In the genomic region with DNA sequence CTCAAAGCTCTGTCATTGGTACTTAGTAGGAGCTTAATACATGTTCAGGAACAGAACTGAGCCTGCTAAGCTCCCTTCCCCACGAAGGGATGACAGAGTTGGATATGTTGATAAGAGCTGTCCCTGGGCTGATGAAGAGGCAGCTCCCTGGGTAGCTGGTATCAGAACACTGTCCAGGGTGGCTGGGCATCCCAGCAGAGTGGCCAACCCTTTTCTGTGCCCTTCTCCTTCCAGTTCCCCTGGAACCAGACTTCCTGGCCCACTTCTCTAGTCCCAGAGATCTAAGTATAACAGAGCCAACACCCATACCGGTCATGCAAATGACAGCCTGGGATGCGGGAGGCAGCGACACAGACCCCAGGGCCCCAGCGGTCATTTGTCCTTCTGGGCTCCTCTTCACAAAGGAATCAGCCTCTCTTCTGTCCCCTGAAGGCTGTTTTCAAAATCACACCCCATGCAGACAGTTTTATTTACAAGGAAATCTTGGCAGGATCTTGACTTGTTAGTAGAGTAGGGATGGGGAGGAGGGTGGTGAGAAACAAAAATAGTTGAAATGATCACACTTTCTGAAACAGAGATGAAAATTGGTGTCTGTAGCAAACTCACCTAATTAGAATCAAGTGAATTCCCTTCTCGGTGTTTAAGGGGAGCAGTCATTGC, we compare ENCODE assay signal across 11 cellular contexts. TPM values are rescaled to one million over a fixed set of nuclear protein-coding genes. Genes with fewer than 3 reads are reported as not detected.
A peak's percentile ranks its signal among the peaks of the same experiment; 100 is the strongest.
DNase-seq lines count a peak whose midpoint lies in the region; ATAC-seq, FAIRE-seq and TF ChIP-seq lines count a peak whose summit lies in the region.
"Had no signal": no experiment of that assay in that cellular context is flagged by ENCODE, and none has a peak within 500 bp of the region (broad histone marks: within the 10 kb centered on the region; RNA-seq: fewer than 3 reads in every experiment).

No MANE protein-coding gene starts in this region.

- H3K36me3 Mint-ChIP-seq in MCF 10A (ENCODE audit: insufficient read depth, unreplicated experiment) (no peaks in the 10 kb centered on the region), WTC11 (no peaks in the 10 kb centered on the region)

- FAIRE-seq in kidney (lab: Jason Lieb, UNC) (no peak), D721Med (lab: Jason Lieb, UNC) (no peak)

- ATAC-seq in WTC11 (peak; percentile 8; the same call in 1 of the 2 replicates), GM19328 (IDR thresholded peaks at IDR 0.05; ENCODE audit: unreplicated experiment) (no peak)
- ATAC-seq: stimulated activated naive CD8-positive, alpha-beta T cell treated with anti-CD3 and anti-CD28 coated beads, Interleukin-15, Interleukin-2, amounts not matched to agents 100 U/mL and 50 U/mL, for 24 hours had no signal

- H3K4me3 Mint-ChIP-seq in MCF 10A (ENCODE audit: unreplicated experiment) (peak overlapping the region; percentile 51), WTC11 (peak overlapping the region; percentile 78)

- intact Hi-C loops in MCF 10A (cut with micrococcal nuclease) (no loop called here), mammary epithelial cell (cut with micrococcal nuclease) (no loop called here), kidney (cut with DNase I) (no loop called here)

- H3K9me3 Mint-ChIP-seq in MCF 10A (ENCODE audit: unreplicated experiment) (no peaks in the 10 kb centered on the region), WTC11 (no peaks in the 10 kb centered on the region)

- H3K27me3 ChIP-seq in mammary epithelial cell (ENCODE audit: insufficient read depth, low read length): peaks cover 56% of the 10 kb centered on the region

- no peaks in the 10 kb centered on the region for H3K79me2 ChIP-seq in mammary epithelial cell (ENCODE audit: insufficient read depth, low read length)

- H3K9ac ChIP-seq in mammary epithelial cell (ENCODE audit: insufficient read depth, low read length) (no peak overlapping the region), kidney (ENCODE audit: low read length in 2 of 2) (no peak overlapping the region)

- H3K9me3 ChIP-seq in mammary epithelial cell (replicated peaks; ENCODE audit: insufficient read depth, low read length): no peaks in the 10 kb centered on the region
- H3K9me3 ChIP-seq in kidney (ENCODE audit: control insufficient read depth in 1 of 2, low read length in 2 of 2): no peaks in the 10 kb centered on the region

- H3K27me3 Mint-ChIP-seq in MCF 10A (ENCODE audit: insufficient read depth, unreplicated experiment): peaks cover 76% of the 10 kb centered on the region
- H3K27me3 Mint-ChIP-seq in WTC11 (ENCODE audit: low read depth): peaks cover 51% of the 10 kb centered on the region

- CTCF ChIA-PET in MCF 10A (lab: Yijun Ruan, JAX): interaction anchor here (0.9 kb wide), 1 partner anchor 38 kb away, joined by 8 read pairs; no protein-coding TSS in a partner anchor
- CTCF ChIA-PET in mammary epithelial cell (lab: Charles Lee; ENCODE audit: low non-redundant PET): no interaction called here
- CTCF ChIA-PET in WTC11 (lab: Charles Lee): interaction anchor here (1.0 to 3.1 kb wide), 7 partner anchors 11 to 180 kb away, joined by 3 to 20 read pairs (median 8); a partner anchor contains a TSS

- H2AFZ ChIP-seq in mammary epithelial cell (ENCODE audit: low read depth, low read length): no peak overlapping the region

- no peaks in the 10 kb centered on the region for H3K36me3 ChIP-seq in mammary epithelial cell (ENCODE audit: insufficient read depth, low read length)
- H3K36me3 ChIP-seq in kidney (ENCODE audit: control insufficient read depth in 1 of 2, insufficient read depth in 2 of 2, low read length in 2 of 2): no peaks in the 10 kb centered on the region

- in situ Hi-C loops in mammary epithelial cell (cut with MboI; ENCODE audit: low sequenced_read_pairs in 2 of 2): no loop called here

- peaks cover 5% of the 10 kb centered on the region for H4K20me1 ChIP-seq in mammary epithelial cell (ENCODE audit: insufficient read depth, low read length)

- BruUV-seq in MCF 10A (replicated peaks; lab: Mats Ljungman, UMichigan) (no TSS peak), mammary epithelial cell (replicated peaks; lab: Mats Ljungman, UMichigan) (no TSS peak)

- DNase-seq in MCF 10A (ENCODE audit: unreplicated experiment): no peak
- no peak for DNase-seq in mammary epithelial cell
- DNase-seq in WTC11 (ENCODE audit: low spot score): no peak
- DNase-seq in kidney: peak; percentile 29
- no peak for DNase-seq in NCI-H1092 (lab: John Stamatoyannopoulos, UW)
- DNase-seq in D721Med (ENCODE audit: insufficient read length, low spot score): no peak
- no peak for DNase-seq in NK-92 treated with Interleukin-12 subunit alpha and Interleukin-12 subunit beta, amount 100 ng/mL, for 24 hours (lab: John Stamatoyannopoulos, UW)
- DNase-seq: DMS79 treated with DMSO at 0.1 percent for 48 hours; effector CD8-positive, alpha-beta T cell; stimulated activated naive CD8-positive, alpha-beta T cell treated with anti-CD3 and anti-CD28 coated beads, Interleukin-15, Interleukin-2, amounts not matched to agents 100 U/mL and 50 U/mL, for 24 hours had no signal

- H3K27ac Mint-ChIP-seq in MCF 10A (ENCODE audit: low read depth, unreplicated experiment) (no peak overlapping the region), WTC11 (no peak overlapping the region)

- dilution Hi-C loops in mammary epithelial cell (cut with HindIII; ENCODE audit: low sequenced_read_pairs): no loop called here

- no peak overlapping the region for H3K4me3 ChIP-seq in mammary epithelial cell (replicated peaks in 1 of 3; ENCODE audit: insufficient read depth in 1 of 3, low read depth in 2 of 3, low read length in 3 of 3)
- H3K4me3 ChIP-seq in kidney (ENCODE audit: low read length in 2 of 2): no peak overlapping the region

- POLR2A ChIA-PET in MCF 10A (lab: Yijun Ruan, JAX): interaction anchor here (0.5 kb wide), 1 partner anchor 129 kb away, joined by 4 read pairs; no protein-coding TSS in a partner anchor
- POLR2A ChIA-PET in WTC11 (lab: Charles Lee): no interaction called here

- H3K27ac ChIP-seq in mammary epithelial cell (ENCODE audit: insufficient read depth, low read depth, low read length): no peak overlapping the region
- no peak overlapping the region for H3K27ac ChIP-seq in kidney (ENCODE audit: low read depth in 2 of 2, low read length in 2 of 2)

- H3K4me2 ChIP-seq in mammary epithelial cell (ENCODE audit: insufficient read depth, low read depth, low read length): no peak overlapping the region

- WGBS in mammary epithelial cell (ENCODE audit: low coverage, missing lambda C conversion rate): 90% methylated on average over 5 of the region's 6 CpGs

- H3K4me1 Mint-ChIP-seq in MCF 10A (ENCODE audit: insufficient read depth, unreplicated experiment) (peaks cover 27% of the 10 kb centered on the region), WTC11 (peaks cover 43% of the 10 kb centered on the region)

- H3K4me1 ChIP-seq in mammary epithelial cell (ENCODE audit: insufficient read depth, low read length) (peaks cover 13% of the 10 kb centered on the region), kidney (ENCODE audit: control insufficient read depth in 1 of 2, insufficient read depth in 1 of 2, low read depth in 1 of 2, low read length in 2 of 2) (peaks cover 0 to 8% of the 10 kb centered on the region in 2 donors)

- TF ChIP-seq CTCF in MCF 10A (IDR thresholded peaks at IDR 0.05; ENCODE audit: unreplicated experiment) (no peak), mammary epithelial cell (conservative IDR thresholded peaks at IDR 0.05 in 1 of 2, IDR thresholded peaks at IDR 0.05 in 1 of 2; ENCODE audit: extremely low read depth in 1 of 2, insufficient read depth in 1 of 2, low read depth in 1 of 2, low read length in 2 of 2) (no peak), WTC11 (IDR thresholded peaks at IDR 0.05) (no peak), kidney (IDR thresholded peaks at IDR 0.05; ENCODE audit: borderline replicate concordance, extremely low read depth, insufficient read depth) (no peak), D721Med (IDR thresholded peaks at IDR 0.05; ENCODE audit: insufficient read depth, missing control alignments) (no peak)

TF ChIP-seq in WTC11, 78 proteins besides CTCF, POLR2A, EP300 and RAD21 (continues in another document):
- TF ChIP-seq, protein P1, sequence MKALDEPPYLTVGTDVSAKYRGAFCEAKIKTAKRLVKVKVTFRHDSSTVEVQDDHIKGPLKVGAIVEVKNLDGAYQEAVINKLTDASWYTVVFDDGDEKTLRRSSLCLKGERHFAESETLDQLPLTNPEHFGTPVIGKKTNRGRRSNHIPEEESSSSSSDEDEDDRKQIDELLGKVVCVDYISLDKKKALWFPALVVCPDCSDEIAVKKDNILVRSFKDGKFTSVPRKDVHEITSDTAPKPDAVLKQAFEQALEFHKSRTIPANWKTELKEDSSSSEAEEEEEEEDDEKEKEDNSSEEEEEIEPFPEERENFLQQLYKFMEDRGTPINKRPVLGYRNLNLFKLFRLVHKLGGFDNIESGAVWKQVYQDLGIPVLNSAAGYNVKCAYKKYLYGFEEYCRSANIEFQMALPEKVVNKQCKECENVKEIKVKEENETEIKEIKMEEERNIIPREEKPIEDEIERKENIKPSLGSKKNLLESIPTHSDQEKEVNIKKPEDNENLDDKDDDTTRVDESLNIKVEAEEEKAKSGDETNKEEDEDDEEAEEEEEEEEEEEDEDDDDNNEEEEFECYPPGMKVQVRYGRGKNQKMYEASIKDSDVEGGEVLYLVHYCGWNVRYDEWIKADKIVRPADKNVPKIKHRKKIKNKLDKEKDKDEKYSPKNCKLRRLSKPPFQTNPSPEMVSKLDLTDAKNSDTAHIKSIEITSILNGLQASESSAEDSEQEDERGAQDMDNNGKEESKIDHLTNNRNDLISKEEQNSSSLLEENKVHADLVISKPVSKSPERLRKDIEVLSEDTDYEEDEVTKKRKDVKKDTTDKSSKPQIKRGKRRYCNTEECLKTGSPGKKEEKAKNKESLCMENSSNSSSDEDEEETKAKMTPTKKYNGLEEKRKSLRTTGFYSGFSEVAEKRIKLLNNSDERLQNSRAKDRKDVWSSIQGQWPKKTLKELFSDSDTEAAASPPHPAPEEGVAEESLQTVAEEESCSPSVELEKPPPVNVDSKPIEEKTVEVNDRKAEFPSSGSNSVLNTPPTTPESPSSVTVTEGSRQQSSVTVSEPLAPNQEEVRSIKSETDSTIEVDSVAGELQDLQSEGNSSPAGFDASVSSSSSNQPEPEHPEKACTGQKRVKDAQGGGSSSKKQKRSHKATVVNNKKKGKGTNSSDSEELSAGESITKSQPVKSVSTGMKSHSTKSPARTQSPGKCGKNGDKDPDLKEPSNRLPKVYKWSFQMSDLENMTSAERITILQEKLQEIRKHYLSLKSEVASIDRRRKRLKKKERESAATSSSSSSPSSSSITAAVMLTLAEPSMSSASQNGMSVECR (CRISPR knock-in tag; IDR thresholded peaks at IDR 0.05; ENCODE audit: borderline replicate concordance): no peak
- TF ChIP-seq NFATC4 (CRISPR knock-in tag; IDR thresholded peaks at IDR 0.05): no peak

RNA-seq across cellular contexts. Expression of a gene that starts 1.4 kb away (rescaled TPM):
- total RNA-seq in MCF 10A (2022) (not detected in 2 replicates), mammary epithelial cell (not detected), WTC11 (2021) (11.3 to 13.2 TPM (median 11.6 TPM) in 3 replicates), kidney (0.13 TPM)
- polyA plus RNA-seq in mammary epithelial cell (0.03 TPM), kidney (ENCODE audit: insufficient read depth, low read depth, low replicate concordance) (0.11 TPM)
- polyA minus RNA-seq in mammary epithelial cell: not detected

Comparison
In these comparisons a context has a peak if more than half of its experiments do, and no peak if none do; other contexts are left out.
1. RNA of a gene that starts 1.4 kb away (total RNA-seq): 11.3 to 13.2 TPM in WTC11; not detected in mammary epithelial cell, 0.13 TPM in kidney (single experiment) and not detected in MCF 10A; every median in the first group is over 10 times any median in the second.